ENCODE assay signal across 24 cellular contexts in genomic region chr6:148517518-148517917, GRCh38.
DNase-seq lines count a peak whose midpoint lies in the region; ATAC-seq and TF ChIP-seq lines count a peak whose summit lies in the region.
"Had no signal": no experiment of that assay in that cellular context is flagged by ENCODE, and none has a peak within 500 bp of the region (broad histone marks: within the 10 kb centered on the region; RNA-seq: fewer than 3 reads in every experiment).

No MANE protein-coding gene starts in this region.

- H3K4me1 Mint-ChIP-seq in memory B cell, result peaks cover 22% of the 10 kb centered on the region
- H3K4me1 Mint-ChIP-seq: immature natural killer cell had no signal

- H3K27ac Mint-ChIP-seq in memory B cell, result peak overlapping the region; percentile 64
- H3K27ac Mint-ChIP-seq: activated T-cell treated with anti-CD3 and anti-CD28 coated beads, Interleukin-2, amount 50 U/mL, for 72 hours; immature natural killer cell had no signal

- H3K27ac ChIP-seq in caudate nucleus (ENCODE audit: low read depth, low read length), result peak overlapping the region; percentile 1
- H3K27ac ChIP-seq in suprapubic skin, result peak overlapping the region; percentile 69
- H3K27ac ChIP-seq: HL-60, KMS-11, right lobe of liver had no signal

- peaks cover 97% of the 10 kb centered on the region for H3K4me1 ChIP-seq in suprapubic skin
- H3K4me1 ChIP-seq: right lobe of liver had no signal

- no peak for TF ChIP-seq EP300 in suprapubic skin (IDR thresholded peaks at IDR 0.05)

- WGBS in suprapubic skin, result 90% methylated on average over 4 of the region's 9 CpGs

- no peaks in the 10 kb centered on the region for H3K9me3 Mint-ChIP-seq in memory B cell
- H3K9me3 Mint-ChIP-seq: activated T-cell treated with anti-CD3 and anti-CD28 coated beads, Interleukin-2, amount 50 U/mL, for 72 hours; H9; immature natural killer cell had no signal

- TF ChIP-seq CTCF in suprapubic skin (IDR thresholded peaks at IDR 0.05), result no peak

- H3K27me3 ChIP-seq in suprapubic skin, result no peaks in the 10 kb centered on the region
- H3K27me3 ChIP-seq: right lobe of liver had no signal

- no peaks in the 10 kb centered on the region for H3K36me3 Mint-ChIP-seq in memory B cell
- H3K36me3 Mint-ChIP-seq: immature natural killer cell had no signal

- no peak overlapping the region for H3K4me3 Mint-ChIP-seq in memory B cell
- H3K4me3 Mint-ChIP-seq: activated T-cell treated with anti-CD3 and anti-CD28 coated beads, Interleukin-2, amount 50 U/mL, for 72 hours; H9; immature natural killer cell had no signal

- peaks cover 28% of the 10 kb centered on the region for H3K36me3 ChIP-seq in suprapubic skin

- peak; percentile 24 for DNase-seq in EH (ENCODE audit: low read depth)
- no peak for DNase-seq in caudate nucleus (lab: John Stamatoyannopoulos, UW)
- no peak for DNase-seq in memory B cell (ENCODE audit: low spot score in 2 of 2)
- DNase-seq in suprapubic skin (ENCODE audit: low spot score in 2 of 2), result no peak
- DNase-seq in NCI-H524 (lab: John Stamatoyannopoulos, UW), result no peak
- no peak for DNase-seq in activated CD4-positive, alpha-beta T cell treated with anti-CD3 and anti-CD28 coated beads for 4 hours
- DNase-seq: activated CD4-positive, alpha-beta T cell treated with anti-CD3 and anti-CD28 coated beads, Interleukin-2, amount 50 U/mL, for 4 hours; activated naive CD4-positive, alpha-beta T cell; activated T-cell treated with anti-CD3 and anti-CD28 coated beads, Interleukin-2, amount 50 U/mL, for 72 hours; DMS 273 treated with DMSO at 0.1 percent for 48 hours; H9; immature natural killer cell; mesendoderm; NCI-H1417; NCI-H2029; NCI-H526 treated with DMSO at 0.1 percent for 48 hours; PC-3; right lobe of liver; stimulated activated CD4-positive, alpha-beta T cell treated with anti-CD3 and anti-CD28 coated beads, Interleukin-4, amount 100 ng/mL, for 1 hour; T-helper 2 cell had no signal

- H3K4me3 ChIP-seq in suprapubic skin, result no peak overlapping the region
- H3K4me3 ChIP-seq: right lobe of liver had no signal

- no peak for TF ChIP-seq POLR2A in suprapubic skin (IDR thresholded peaks at IDR 0.05)

- no peak for ATAC-seq in memory B cell (ENCODE audit: low read depth)
- no peak for ATAC-seq in GM21423 (IDR thresholded peaks at IDR 0.05; ENCODE audit: unreplicated experiment)
- ATAC-seq: activated T-cell treated with anti-CD3 and anti-CD28 coated beads, Interleukin-2, amount 50 U/mL, for 72 hours; left lobe of liver; PC-3; right lobe of liver had no signal

- H3K9me3 ChIP-seq in suprapubic skin, result no peaks in the 10 kb centered on the region
- H3K9me3 ChIP-seq: right lobe of liver had no signal

- no peaks in the 10 kb centered on the region for H3K27me3 Mint-ChIP-seq in memory B cell
